In the genomic region with DNA sequence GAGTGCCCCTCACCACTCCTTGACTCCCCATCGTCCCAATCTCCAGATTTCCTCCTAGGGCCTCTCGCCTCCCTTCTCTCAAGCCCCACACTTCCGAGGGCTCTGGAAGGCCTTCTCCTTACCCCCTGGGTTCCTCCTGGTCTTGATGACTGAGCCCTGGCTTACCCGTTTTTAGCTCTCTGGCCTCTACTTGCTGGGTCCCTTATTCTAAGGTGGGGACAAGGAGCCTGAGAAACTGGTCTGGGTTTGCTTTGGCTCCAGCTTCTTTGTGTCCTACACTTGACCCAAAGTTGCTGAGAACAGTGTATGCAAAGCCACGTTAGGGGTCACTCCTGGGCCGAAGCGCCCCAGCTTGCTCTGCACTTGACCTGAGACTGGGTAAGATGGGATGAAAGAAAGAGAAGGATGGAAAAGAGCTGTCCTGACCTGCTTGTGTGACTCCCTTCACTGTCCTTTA, we compare ENCODE assay signal across 8 cellular contexts. TPM values are rescaled to one million over a fixed set of nuclear protein-coding genes. Genes with fewer than 3 reads are reported as not detected.
DNase-seq lines count a peak whose midpoint lies in the region; ATAC-seq and TF ChIP-seq lines count a peak whose summit lies in the region.

No MANE protein-coding gene starts in this region.

- H3K4me3 ChIP-seq in endodermal cell (ENCODE audit: low read length): peak overlapping the region; percentile 93

- peak overlapping the region; percentile 91 for H3K27ac Mint-ChIP-seq in T-helper 1 cell treated with Interleukin-12 subunit alpha and Interleukin-12 subunit beta and Interleukin-4 antibody, amounts not matched to agents 30 μg/mL and 1 μg/mL, for 36 hours
- H3K27ac Mint-ChIP-seq in endodermal cell: peak overlapping the region; percentile 87

- H3K4me1 ChIP-seq in endodermal cell (ENCODE audit: control insufficient read depth, insufficient read depth, low read length): peaks cover 6% of the 10 kb centered on the region

- WGBS in endodermal cell (ENCODE audit: insufficient coverage in 1 of 2, insufficient read length in 1 of 2), 2 experiments: 30 to 42% methylated on average over 6 to 7 of the region's 7 CpGs

- H3K9ac ChIP-seq in endodermal cell (ENCODE audit: extremely low read depth, low read length, poor library complexity, severe bottlenecking): peak overlapping the region; percentile 72

- peak overlapping the region; percentile 97 for H3K4me3 Mint-ChIP-seq in T-helper 1 cell treated with Interleukin-12 subunit alpha and Interleukin-12 subunit beta and Interleukin-4 antibody, amounts not matched to agents 30 μg/mL and 1 μg/mL, for 36 hours
- peak overlapping the region; percentile 91 for H3K4me3 Mint-ChIP-seq in endodermal cell

- no peak for TF ChIP-seq CTCF in endodermal cell (conservative IDR thresholded peaks at IDR 0.05)

- peaks cover 33% of the 10 kb centered on the region for H3K4me1 Mint-ChIP-seq in T-helper 1 cell treated with Interleukin-12 subunit alpha and Interleukin-12 subunit beta and Interleukin-4 antibody, amounts not matched to agents 30 μg/mL and 1 μg/mL, for 36 hours (ENCODE audit: low read depth)
- H3K4me1 Mint-ChIP-seq in endodermal cell: peaks cover 16% of the 10 kb centered on the region

- H3K27me3 Mint-ChIP-seq in T-helper 1 cell treated with Interleukin-12 subunit alpha and Interleukin-12 subunit beta and Interleukin-4 antibody, amounts not matched to agents 30 μg/mL and 1 μg/mL, for 36 hours (ENCODE audit: low read depth): no peaks in the 10 kb centered on the region
- H3K27me3 Mint-ChIP-seq in endodermal cell (ENCODE audit: insufficient read depth): no peaks in the 10 kb centered on the region

- H3K27me3 ChIP-seq in endodermal cell (ENCODE audit: control insufficient read depth, insufficient read depth, low read length, poor library complexity, severe bottlenecking): no peaks in the 10 kb centered on the region

- no peaks in the 10 kb centered on the region for H3K9me3 ChIP-seq in endodermal cell (ENCODE audit: control insufficient read depth, low read length)

- H3K9me3 Mint-ChIP-seq in T-helper 1 cell treated with Interleukin-12 subunit alpha and Interleukin-12 subunit beta and Interleukin-4 antibody, amounts not matched to agents 30 μg/mL and 1 μg/mL, for 36 hours: no peaks in the 10 kb centered on the region
- no peaks in the 10 kb centered on the region for H3K9me3 Mint-ChIP-seq in endodermal cell

- ATAC-seq in HG02678 (IDR thresholded peaks at IDR 0.05; ENCODE audit: unreplicated experiment) (peak; percentile 22), HG03565 (IDR thresholded peaks at IDR 0.05; ENCODE audit: unreplicated experiment) (no peak)

- H3K36me3 Mint-ChIP-seq in T-helper 1 cell treated with Interleukin-12 subunit alpha and Interleukin-12 subunit beta and Interleukin-4 antibody, amounts not matched to agents 30 μg/mL and 1 μg/mL, for 36 hours (ENCODE audit: low read depth): peaks cover 8% of the 10 kb centered on the region
- H3K36me3 Mint-ChIP-seq in endodermal cell (ENCODE audit: low read depth): peaks cover 24% of the 10 kb centered on the region

- peak overlapping the region; percentile 7 for H3K27ac ChIP-seq in endodermal cell (ENCODE audit: low read depth, low read length)

- H3K36me3 ChIP-seq in endodermal cell (ENCODE audit: control insufficient read depth, insufficient read depth, low read length): peaks cover 15% of the 10 kb centered on the region

- DNase-seq in DMS53 (lab: John Stamatoyannopoulos, UW) (peak; percentile 53), DMS53 treated with DMSO at 0.1 percent for 48 hours (lab: John Stamatoyannopoulos, UW; ENCODE audit: unreplicated experiment) (no peak), endodermal cell (no peak), myocyte (ENCODE audit: low read depth) (peak; percentile 13), OCI-M2 (lab: John Stamatoyannopoulos, UW; ENCODE audit: unreplicated experiment) (no peak)

RNA-seq across cellular contexts. Expression of a gene that starts 0.8 kb away (rescaled TPM):
- total RNA-seq in endodermal cell: 10 to 100 TPM; 25.4 to 38.6 TPM
- polyA plus RNA-seq in endodermal cell (2013, experiment 1 of 2): 25.8 TPM
- 28.3 TPM for polyA plus RNA-seq in endodermal cell (2013, experiment 2 of 2)
- total RNA-seq in myocyte: 13.4 and 15.0 TPM in 2 replicates
- polyA plus RNA-seq in myocyte (2012): 12.8 TPM

RNA-seq across cellular contexts. Expression of a gene that starts 16.7 kb away (rescaled TPM):
- total RNA-seq in endodermal cell (10 to 100 TPM; 46.6 to 50.8 TPM), myocyte (23.3 and 25.8 TPM in 2 replicates)
- polyA plus RNA-seq in endodermal cell (2013, experiment 1 of 2): 26.2 TPM
- 25.2 TPM for polyA plus RNA-seq in endodermal cell (2013, experiment 2 of 2)
- 20.4 TPM for polyA plus RNA-seq in myocyte (2012)

Comparison
In these comparisons a context has a peak if more than half of its experiments do, and no peak if none do; other contexts are left out.
1. DNase-seq: peak in DMS53 (single experiment) and myocyte (single experiment); none in DMS53 treated with DMSO at 0.1 percent for 48 hours (single experiment), endodermal cell (single experiment) and OCI-M2 (single experiment).